In genomic region chr5:177311361-177311722, GRCh38 we compare ENCODE assay signal across 8 cellular contexts. TPM values are rescaled to one million over a fixed set of nuclear protein-coding genes. Genes with fewer than 3 reads are reported as not detected.
DNase-seq lines count a peak whose midpoint lies in the region; TF ChIP-seq lines count a peak whose summit lies in the region.

No MANE protein-coding gene starts in this region.

- H3K27me3 Mint-ChIP-seq in activated naive CD4-positive, alpha-beta T cell treated with anti-CD3 and anti-CD28 coated beads, Interleukin-2, amount 10 ng/mL, durations not matched to agents 7 days and 5 days = no peaks in the 10 kb centered on the region
- no peaks in the 10 kb centered on the region for H3K27me3 Mint-ChIP-seq in progenitor cell of endocrine pancreas

- peaks cover 63% of the 10 kb centered on the region for H3K4me1 Mint-ChIP-seq in activated naive CD4-positive, alpha-beta T cell treated with anti-CD3 and anti-CD28 coated beads, Interleukin-2, amount 10 ng/mL, durations not matched to agents 7 days and 5 days
- peaks cover 12% of the 10 kb centered on the region for H3K4me1 Mint-ChIP-seq in progenitor cell of endocrine pancreas (ENCODE audit: low read depth)

- H3K9me3 Mint-ChIP-seq in activated naive CD4-positive, alpha-beta T cell treated with anti-CD3 and anti-CD28 coated beads, Interleukin-2, amount 10 ng/mL, durations not matched to agents 7 days and 5 days = no peaks in the 10 kb centered on the region
- H3K9me3 Mint-ChIP-seq in progenitor cell of endocrine pancreas (ENCODE audit: low read depth) = no peaks in the 10 kb centered on the region

- H3K27ac Mint-ChIP-seq in activated naive CD4-positive, alpha-beta T cell treated with anti-CD3 and anti-CD28 coated beads, Interleukin-2, amount 10 ng/mL, durations not matched to agents 7 days and 5 days = peak overlapping the region; percentile 81
- peak overlapping the region; percentile 56 for H3K27ac Mint-ChIP-seq in progenitor cell of endocrine pancreas

- no peak for DNase-seq in activated naive CD4-positive, alpha-beta T cell treated with anti-CD3 and anti-CD28 coated beads, Interleukin-2, amount 10 ng/mL, durations not matched to agents 7 days and 5 days
- no peak for DNase-seq in activated naive CD4-positive, alpha-beta T cell (lab: John Stamatoyannopoulos, UW)
- DNase-seq in RPMI7951 (ENCODE audit: low read depth) = peak; percentile 28
- no peak for DNase-seq in fibroblast of pulmonary artery (ENCODE audit: low read depth)
- DNase-seq in progenitor cell of endocrine pancreas (ENCODE audit: low spot score, unreplicated experiment) = no peak
- no peak for DNase-seq in HK-2 (ENCODE audit: unreplicated experiment)
- DNase-seq in stimulated activated naive CD4-positive, alpha-beta T cell treated with Interleukin-2 at 50 U/mL for 16 hours (lab: John Stamatoyannopoulos, UW) = no peak
- DNase-seq in activated CD4-positive, alpha-beta T cell treated with anti-CD3 and anti-CD28 coated beads, Interleukin-2, amount 50 U/mL, for 4 hours = no peak

- peak overlapping the region; percentile 63 for H3K4me3 ChIP-seq in fibroblast of pulmonary artery (replicated peaks; ENCODE audit: low read depth, low read length)

- CTCF ChIA-PET in activated naive CD4-positive, alpha-beta T cell treated with anti-CD3 and anti-CD28 coated beads, Interleukin-2, amount 10 ng/mL, durations not matched to agents 7 days and 5 days (lab: Charles Lee) = interaction anchor here (2.2 to 7.9 kb wide), 8 partner anchors 15 to 198 kb away, joined by 9 to 75 read pairs (median 15); partner anchors contain the start of genes LMAN2 and RGS14

- peaks cover 29% of the 10 kb centered on the region for H3K36me3 Mint-ChIP-seq in activated naive CD4-positive, alpha-beta T cell treated with anti-CD3 and anti-CD28 coated beads, Interleukin-2, amount 10 ng/mL, durations not matched to agents 7 days and 5 days
- H3K36me3 Mint-ChIP-seq in progenitor cell of endocrine pancreas (ENCODE audit: insufficient read depth) = peaks cover 3% of the 10 kb centered on the region

- peak overlapping the region; percentile 100 for H3K4me3 Mint-ChIP-seq in activated naive CD4-positive, alpha-beta T cell treated with anti-CD3 and anti-CD28 coated beads, Interleukin-2, amount 10 ng/mL, durations not matched to agents 7 days and 5 days
- peak overlapping the region; percentile 76 for H3K4me3 Mint-ChIP-seq in progenitor cell of endocrine pancreas (ENCODE audit: low read depth)

- TF ChIP-seq CTCF in fibroblast of pulmonary artery (IDR thresholded peaks at IDR 0.05; ENCODE audit: low read length, missing control alignments) = no peak
- no peak for TF ChIP-seq CTCF in progenitor cell of endocrine pancreas (IDR thresholded peaks at IDR 0.05; ENCODE audit: unreplicated experiment)

RNA-seq across cellular contexts. Expression of gene MXD3, which starts 0.4 kb away (rescaled TPM):
- 50.6 and 72.9 TPM in 2 replicates for total RNA-seq in RPMI7951 (2014; rRNA removed; shearing (Covaris generic))
- 20.1 and 20.6 TPM in 2 replicates for total RNA-seq in progenitor cell of endocrine pancreas

RNA-seq across cellular contexts. Expression of gene PRELID1, which starts 7.7 kb away (rescaled TPM):
- total RNA-seq in RPMI7951 (2014; rRNA removed; shearing (Covaris generic)) = 256 and 386 TPM in 2 replicates
- total RNA-seq in progenitor cell of endocrine pancreas = 94.0 and 114 TPM in 2 replicates

RNA-seq across cellular contexts. Expression of gene RAB24, which starts 7.8 kb away (rescaled TPM):
- 10.3 and 15.1 TPM in 2 replicates for total RNA-seq in RPMI7951 (2014; rRNA removed; shearing (Covaris generic))
- 26.9 and 30.0 TPM in 2 replicates for total RNA-seq in progenitor cell of endocrine pancreas

RNA-seq across cellular contexts. Expression of gene LMAN2, which starts 40.1 kb away (rescaled TPM):
- 273 and 306 TPM in 2 replicates for total RNA-seq in RPMI7951 (2014; rRNA removed; shearing (Covaris generic))
- total RNA-seq in progenitor cell of endocrine pancreas = 106 and 111 TPM in 2 replicates

RNA-seq across cellular contexts. Expression of gene RGS14, which starts 46.4 kb away (rescaled TPM):
- 4.6 and 10.2 TPM in 2 replicates for total RNA-seq in RPMI7951 (2014; rRNA removed; shearing (Covaris generic))
- 13.0 and 15.0 TPM in 2 replicates for total RNA-seq in progenitor cell of endocrine pancreas
